Comparison of ENCODE assay signal across 1 cellular context in genomic region chr5:141320225-141321169, GRCh38.
TF ChIP-seq lines count a peak whose summit lies in the region.

TSS of gene TAF7 (minus strand) at chr5:141320784. CDS start at chr5:141320044, 740 bp downstream.

TF ChIP-seq in HepG2, 621 proteins besides CTCF, POLR2A, EP300 and RAD21 (continued from another document and continues in another):
- TF ChIP-seq GMEB1 (CRISPR knock-in tag; IDR thresholded peaks at IDR 0.05; ENCODE audit: borderline replicate concordance), result peak; percentile 95
- peak; percentile 82; the same call in 1 of the 2 replicates for TF ChIP-seq ZNF704 (CRISPR knock-in tag; IDR thresholded peaks at IDR 0.05; ENCODE audit: borderline replicate concordance)
- peak; percentile 69 for TF ChIP-seq U2AF1 (optimal IDR thresholded peaks at IDR 0.05; ENCODE audit: low read depth, low read length)
- no peak for TF ChIP-seq KLF13 (CRISPR knock-in tag; IDR thresholded peaks at IDR 0.05)
- TF ChIP-seq NR0B2 (CRISPR knock-in tag; IDR thresholded peaks at IDR 0.05), result peak; percentile 16; the same call in 1 of the 2 replicates
- TF ChIP-seq TCF7 (IDR thresholded peaks at IDR 0.05; ENCODE audit: low read depth), result no peak
- peak; percentile 71 for TF ChIP-seq ZNF331 (CRISPR knock-in tag; IDR thresholded peaks at IDR 0.05)
- peak; percentile 78; the same call in 1 of the 2 replicates for TF ChIP-seq ZSCAN12 (CRISPR knock-in tag; IDR thresholded peaks at IDR 0.05)
- no peak for TF ChIP-seq DBP (CRISPR knock-in tag; IDR thresholded peaks at IDR 0.05; ENCODE audit: not compliant biosample characterization)
- peak; percentile 40; the same call in 1 of the 2 replicates for TF ChIP-seq ZNF276 (CRISPR knock-in tag; IDR thresholded peaks at IDR 0.05; ENCODE audit: low read depth)
- TF ChIP-seq ZNF264 (CRISPR knock-in tag; IDR thresholded peaks at IDR 0.05), result no peak
- no peak for TF ChIP-seq ZBTB21 (CRISPR knock-in tag; IDR thresholded peaks at IDR 0.05)
- TF ChIP-seq BRCA1 (CRISPR knock-in tag; IDR thresholded peaks at IDR 0.05), result no peak
- TF ChIP-seq GRHL1 (CRISPR knock-in tag; conservative IDR thresholded peaks at IDR 0.05), result no peak
- no peak for TF ChIP-seq CENPX (CRISPR knock-in tag; IDR thresholded peaks at IDR 0.05)
- TF ChIP-seq TBX3 (IDR thresholded peaks at IDR 0.05; ENCODE audit: borderline replicate concordance), result no peak
- peak; percentile 74; the same call in 1 of the 2 replicates for TF ChIP-seq MTF2 (CRISPR knock-in tag; IDR thresholded peaks at IDR 0.05; ENCODE audit: borderline replicate concordance)
- peak; percentile 43; the same call in 1 of the 2 replicates for TF ChIP-seq FOXO1 (CRISPR knock-in tag; IDR thresholded peaks at IDR 0.05)
- TF ChIP-seq ZNF782 (CRISPR knock-in tag; IDR thresholded peaks at IDR 0.05; ENCODE audit: borderline replicate concordance), result peak; percentile 70; the same call in 1 of the 2 replicates
- no peak for TF ChIP-seq LRRFIP1 (CRISPR knock-in tag; conservative IDR thresholded peaks at IDR 0.05)
- no peak for TF ChIP-seq ZNF292 (CRISPR knock-in tag; IDR thresholded peaks at IDR 0.05; ENCODE audit: borderline replicate concordance, low read depth)
- no peak for TF ChIP-seq PHF21A (CRISPR knock-in tag; IDR thresholded peaks at IDR 0.05)
- TF ChIP-seq THAP8 (CRISPR knock-in tag; IDR thresholded peaks at IDR 0.05; ENCODE audit: borderline replicate concordance), result no peak; the same call in 1 of the 2 replicates
- 0 out of 2 replicates have a peak, but pooled peaks have one; percentile 53 for TF ChIP-seq PCBP1 (IDR thresholded peaks at IDR 0.05; ENCODE audit: borderline replicate concordance, low read depth, low read length)
- TF ChIP-seq FOXK2 (IDR thresholded peaks at IDR 0.05), result no peak
- peak; percentile 85 for TF ChIP-seq ERF (CRISPR knock-in tag; IDR thresholded peaks at IDR 0.05)
- TF ChIP-seq HNRNPH1 (optimal IDR thresholded peaks at IDR 0.05; ENCODE audit: low read depth, low read length), result no peak
- TF ChIP-seq ZUFSP (CRISPR knock-in tag; IDR thresholded peaks at IDR 0.05; ENCODE audit: borderline replicate concordance), result no peak
- no peak for TF ChIP-seq GTF3A (CRISPR knock-in tag; conservative IDR thresholded peaks at IDR 0.05)
- TF ChIP-seq HOXD1 (CRISPR knock-in tag; IDR thresholded peaks at IDR 0.05), result no peak; the same call in 1 of the 2 replicates
- no peak for TF ChIP-seq ZNF333 (CRISPR knock-in tag; IDR thresholded peaks at IDR 0.05; ENCODE audit: borderline replicate concordance)
- TF ChIP-seq ZNF205 (CRISPR knock-in tag; IDR thresholded peaks at IDR 0.05), result no peak
- TF ChIP-seq KLF12 (CRISPR knock-in tag; IDR thresholded peaks at IDR 0.05; ENCODE audit: borderline replicate concordance), result peak; percentile 67; the same call in 1 of the 2 replicates
- peak; percentile 14; the same call in 1 of the 2 replicates for TF ChIP-seq ZSCAN5A (CRISPR knock-in tag; IDR thresholded peaks at IDR 0.05; ENCODE audit: borderline replicate concordance)
- peak; percentile 75; the same call in 1 of the 2 replicates for TF ChIP-seq PLSCR1 (CRISPR knock-in tag; IDR thresholded peaks at IDR 0.05; ENCODE audit: borderline replicate concordance)
- no peak for TF ChIP-seq SRSF1 (optimal IDR thresholded peaks at IDR 0.05; ENCODE audit: low read depth, low read length)
- TF ChIP-seq ETV5 (CRISPR knock-in tag; IDR thresholded peaks at IDR 0.05; ENCODE audit: borderline replicate concordance), result peak; percentile 77
- no peak for TF ChIP-seq MXD1 (CRISPR knock-in tag; IDR thresholded peaks at IDR 0.05)
- TF ChIP-seq ZNF335 (CRISPR knock-in tag; IDR thresholded peaks at IDR 0.05), result 0 out of 2 replicates have a peak, but pooled peaks have one; percentile 23
